Comparison of ENCODE assay signal across 1 cellular context in genomic region chr1:226702957-226703831, GRCh38.
TF ChIP-seq lines count a peak whose summit lies in the region.

No MANE protein-coding gene starts in this region.

TF ChIP-seq in Ishikawa, 13 proteins besides CTCF, POLR2A, EP300 and RAD21 (continued from another document):
- TF ChIP-seq MAX (IDR thresholded peaks at IDR 0.05) (peak; percentile 91), CREB1 (IDR thresholded peaks at IDR 0.05; ENCODE audit: low read depth) (no peak), USF1 (IDR thresholded peaks at IDR 0.05) (peak; percentile 97), NFIC (IDR thresholded peaks at IDR 0.05) (no peak), TCF12 (IDR thresholded peaks at IDR 0.05; ENCODE audit: low read depth) (peak; percentile 51; the same call in 1 of the 2 replicates)
